Comparison of ENCODE assay signal across 8 cellular contexts in genomic region chr16:87723224-87723619, GRCh38. TPM values are rescaled to one million over a fixed set of nuclear protein-coding genes. Genes with fewer than 3 reads are reported as not detected.
DNase-seq lines count a peak whose midpoint lies in the region; ATAC-seq, FAIRE-seq and TF ChIP-seq lines count a peak whose summit lies in the region.

No MANE protein-coding gene starts in this region.

- CTCF ChIA-PET in GM10248 (lab: Yijun Ruan, JAX), result no interaction called here

- no peak overlapping the region for H3K4me3 ChIP-seq in retinal pigment epithelial cell (ENCODE audit: low read length)

- no peak for TF ChIP-seq CTCF in GM10248 (IDR thresholded peaks at IDR 0.05; ENCODE audit: control extremely low read depth, extremely low read depth, low read depth, missing control alignments)
- no peak for TF ChIP-seq CTCF in retinal pigment epithelial cell (conservative IDR thresholded peaks at IDR 0.05; ENCODE audit: low read depth, low read length)

- FAIRE-seq in HTR-8/SVneo (lab: Jason Lieb, UNC), result peak; percentile 20

- peak; percentile 52 for DNase-seq in GM10248 (ENCODE audit: extremely low spot score)
- DNase-seq in HTR-8/SVneo (ENCODE audit: insufficient read length, low spot score), result no peak
- DNase-seq in SK-N-DZ (ENCODE audit: low spot score), result peak; percentile 95
- peak; percentile 99 for DNase-seq in foreskin melanocyte
- DNase-seq in retinal pigment epithelial cell (ENCODE audit: low read depth), result peak; percentile 96
- DNase-seq in left colon, result no peak
- DNase-seq in activated effector memory CD4-positive, alpha-beta T cell treated with anti-CD3 and anti-CD28 coated beads, Interleukin-2, amount 50 U/mL, for 16 hours, result no peak
- DNase-seq in stimulated activated CD4-positive, alpha-beta T cell treated with anti-CD3 and anti-CD28 coated beads, Interleukin-1b, Interleukin-23, amount 100 ng/mL, for 48 hours, result no peak

- POLR2A ChIA-PET in GM10248 (lab: Yijun Ruan, JAX), result no interaction called here

- ATAC-seq in left colon, result no peak

- intact Hi-C loops in left colon (cut with DNase I, micrococcal nuclease), result no loop called here

RNA-seq across cellular contexts. Expression of gene KLHDC4, which starts 42.6 kb away (rescaled TPM):
- polyA plus RNA-seq in SK-N-DZ (2014; cell fraction: cytosol; rRNA removed), result 35.1 and 37.8 TPM in 2 replicates
- polyA plus RNA-seq in SK-N-DZ (2014; cell fraction: nucleus; rRNA removed), result 67.0 and 92.0 TPM in 2 replicates
- 100 to 1,000 TPM in 1 of 2 donors, 10 to 100 TPM in 1; 28.7 to 118 TPM for total RNA-seq in left colon

Comparison
In these comparisons a context has a peak if more than half of its experiments do, and no peak if none do; other contexts are left out.
1. DNase-seq: peak in GM10248 (single experiment), SK-N-DZ (single experiment), foreskin melanocyte (single experiment) and retinal pigment epithelial cell (single experiment); none in HTR-8/SVneo (single experiment), left colon (0 of 2), activated effector memory CD4-positive, alpha-beta T cell treated with anti-CD3 and anti-CD28 coated beads, Interleukin-2, amount 50 U/mL, for 16 hours (single experiment) and stimulated activated CD4-positive, alpha-beta T cell treated with anti-CD3 and anti-CD28 coated beads, Interleukin-1b, Interleukin-23, amount 100 ng/mL, for 48 hours (single experiment).